9 cellular contexts compared by ENCODE assay signal in genomic region chr3:177596822-177597271, GRCh38.
DNase-seq lines count a peak whose midpoint lies in the region; ATAC-seq lines count a peak whose summit lies in the region.
"Had no signal": no experiment of that assay in that cellular context is flagged by ENCODE, and none has a peak within 500 bp of the region (broad histone marks: within the 10 kb centered on the region; RNA-seq: fewer than 3 reads in every experiment).

No MANE protein-coding gene starts in this region.

- peak overlapping the region; percentile 64 for H3K27ac ChIP-seq in temporal lobe (ENCODE audit: low read depth, low read length)

- peaks cover 63% of the 10 kb centered on the region for H3K4me1 Mint-ChIP-seq in T-helper 17 cell

- peak; percentile 7 for DNase-seq in SHP77 treated with DMSO at 0.1 percent for 48 hours (lab: John Stamatoyannopoulos, UW)
- DNase-seq in SHP77 (lab: John Stamatoyannopoulos, UW), result no peak
- no peak for DNase-seq in T-helper 17 cell
- peak; percentile 91 for DNase-seq in islet precursor cell
- no peak for DNase-seq in stimulated activated naive CD4-positive, alpha-beta T cell (lab: John Stamatoyannopoulos, UW)
- no peak for DNase-seq in retina
- DNase-seq: stimulated activated CD4-positive, alpha-beta T cell treated with anti-CD3 and anti-CD28 coated beads, Interleukin-12 subunit alpha, Interleukin-12 subunit beta, amount 100 ng/mL, for 4 hours had no signal

- H3K27me3 Mint-ChIP-seq in T-helper 17 cell, result no peaks in the 10 kb centered on the region

- H3K9me3 ChIP-seq in T-helper 17 cell (ENCODE audit: control insufficient read depth, low read length, poor library complexity, severe bottlenecking), result no peaks in the 10 kb centered on the region

- ATAC-seq in T-helper 17 cell (no peak), GM21515 (IDR thresholded peaks at IDR 0.05; ENCODE audit: unreplicated experiment) (no peak)

- H3K36me3 Mint-ChIP-seq in T-helper 17 cell (ENCODE audit: low read depth), result no peaks in the 10 kb centered on the region

- peak overlapping the region; percentile 75 for H3K4me3 Mint-ChIP-seq in T-helper 17 cell

- H3K27ac Mint-ChIP-seq in T-helper 17 cell, result peak overlapping the region; percentile 92

Comparison
In these comparisons a context has a peak if more than half of its experiments do, and no peak if none do; other contexts are left out.
1. DNase-seq: peak in SHP77 treated with DMSO at 0.1 percent for 48 hours (single experiment) and islet precursor cell (single experiment); none in SHP77 (0 of 2), T-helper 17 cell (0 of 3), stimulated activated naive CD4-positive, alpha-beta T cell (0 of 6) and retina (single experiment).